In the genomic region with DNA sequence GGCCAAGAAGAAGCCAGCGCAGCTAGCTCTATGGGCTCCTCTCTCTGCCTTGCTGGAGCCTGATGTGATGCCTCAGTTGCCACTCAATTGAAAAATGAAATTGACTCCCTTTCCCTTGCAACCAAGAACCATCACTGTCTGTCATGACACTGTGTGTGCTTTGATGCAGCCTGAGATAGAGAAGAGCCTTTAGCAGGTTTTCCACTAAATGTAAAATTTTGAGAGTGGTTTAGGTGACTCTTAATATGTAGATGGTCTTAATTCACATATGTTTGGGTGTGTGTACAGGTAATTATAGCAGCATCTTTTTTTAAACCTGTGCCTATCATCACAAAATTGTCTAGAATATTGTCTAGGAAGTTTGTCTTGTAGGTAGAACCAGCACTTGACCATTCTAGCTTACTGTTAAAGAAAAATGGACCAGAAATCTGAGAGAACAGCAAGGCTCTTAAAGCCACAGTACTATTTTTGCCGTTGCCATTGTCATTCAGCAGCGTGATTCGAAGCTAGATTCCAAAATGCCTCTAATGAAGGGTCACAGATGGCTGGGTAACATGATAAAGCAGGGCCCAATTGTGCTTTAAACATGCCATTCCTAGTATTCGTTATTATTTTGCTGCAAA, we compare ENCODE assay signal across 8 cellular contexts. TPM values are rescaled to one million over a fixed set of nuclear protein-coding genes. Genes with fewer than 3 reads are reported as not detected.
DNase-seq lines count a peak whose midpoint lies in the region; ATAC-seq and TF ChIP-seq lines count a peak whose summit lies in the region.

No MANE protein-coding gene starts in this region.

- H3K27me3 Mint-ChIP-seq in CD4-positive, alpha-beta memory T cell = peaks cover 58 to 61% of the 10 kb centered on the region in 2 donors
- H3K27me3 Mint-ChIP-seq in brain (peaks cover 55% of the 10 kb centered on the region), natural killer cell (ENCODE audit: low read depth in 2 of 2) (peaks cover 38 to 59% of the 10 kb centered on the region in 2 donors)

- CTCF ChIA-PET in CD4-positive, alpha-beta memory T cell (lab: Charles Lee; ENCODE audit: partially characterized antibody) = no interaction called here

- no peaks in the 10 kb centered on the region for H3K36me3 Mint-ChIP-seq in CD4-positive, alpha-beta memory T cell
- no peaks in the 10 kb centered on the region for H3K36me3 Mint-ChIP-seq in brain
- no peaks in the 10 kb centered on the region for H3K36me3 Mint-ChIP-seq in natural killer cell

- no peak overlapping the region for H3K27ac Mint-ChIP-seq in CD4-positive, alpha-beta memory T cell
- H3K27ac Mint-ChIP-seq in brain = peak overlapping the region; percentile 73 to 97 (median 81)
- peak overlapping the region in 1 of 2 donors; percentile 43 for H3K27ac Mint-ChIP-seq in natural killer cell

- DNase-seq in CD4-positive, alpha-beta memory T cell = no peak
- no peak for DNase-seq in natural killer cell
- DNase-seq in SKM-1 treated with dmso at 0.1 percent for 144 hours (lab: John Stamatoyannopoulos, UW; ENCODE audit: unreplicated experiment) = no peak
- no peak for DNase-seq in left lung
- DNase-seq in HCEC 1CT = no peak

- peaks cover 16% of the 10 kb centered on the region for H3K4me1 ChIP-seq in CD4-positive, alpha-beta memory T cell (ENCODE audit: insufficient read depth, low read length)
- H3K4me1 ChIP-seq in HUES48 (ENCODE audit: control insufficient read depth, insufficient read depth, low read length) = peaks cover 21% of the 10 kb centered on the region
- H3K4me1 ChIP-seq in left lung = peaks cover 0 to 29% of the 10 kb centered on the region in 2 donors

- no peaks in the 10 kb centered on the region for H3K9me3 ChIP-seq in CD4-positive, alpha-beta memory T cell (ENCODE audit: control insufficient read depth in 1 of 2, low read length in 2 of 2)
- no peaks in the 10 kb centered on the region for H3K9me3 ChIP-seq in HUES48 (ENCODE audit: control insufficient read depth, insufficient read depth, low read length)
- no peaks in the 10 kb centered on the region for H3K9me3 ChIP-seq in left lung

- H3K4me1 Mint-ChIP-seq in CD4-positive, alpha-beta memory T cell = peaks cover 8 to 16% (median 13%) of the 10 kb centered on the region in 4 donors
- H3K4me1 Mint-ChIP-seq in brain (peaks cover 32% of the 10 kb centered on the region), natural killer cell (peaks cover 13 to 14% of the 10 kb centered on the region in 2 donors)

- no peak for ATAC-seq in natural killer cell
- ATAC-seq in left lung = no peak
- no peak for ATAC-seq in HG02610 (IDR thresholded peaks at IDR 0.05; ENCODE audit: unreplicated experiment)

- H3K36me3 ChIP-seq in CD4-positive, alpha-beta memory T cell (ENCODE audit: insufficient read depth, low read length) = no peaks in the 10 kb centered on the region
- H3K36me3 ChIP-seq in HUES48 (ENCODE audit: control insufficient read depth, insufficient read depth, low read length) (no peaks in the 10 kb centered on the region), left lung (no peaks in the 10 kb centered on the region)

- H3K4me3 Mint-ChIP-seq in CD4-positive, alpha-beta memory T cell = peak overlapping the region; percentile 64 to 82 (median 76)
- H3K4me3 Mint-ChIP-seq in brain (peak overlapping the region; percentile 87 to 91 (median 89)), natural killer cell (peak overlapping the region; percentile 69)

- no peak for TF ChIP-seq CTCF in brain (conservative IDR thresholded peaks at IDR 0.05)
- TF ChIP-seq CTCF in natural killer cell (IDR thresholded peaks at IDR 0.05) = no peak
- TF ChIP-seq CTCF in left lung (IDR thresholded peaks at IDR 0.05) = no peak

- peaks cover 0 to 2% (median 0%) of the 10 kb centered on the region in 8 donors for H3K9me3 Mint-ChIP-seq in CD4-positive, alpha-beta memory T cell
- H3K9me3 Mint-ChIP-seq in brain (peaks cover 0 to 6% (median 2%) of the 10 kb centered on the region in 5 experiments), natural killer cell (no peaks in the 10 kb centered on the region)

- H3K27ac ChIP-seq in CD4-positive, alpha-beta memory T cell (ENCODE audit: low read depth, low read length) = no peak overlapping the region
- H3K27ac ChIP-seq in HUES48 (ENCODE audit: low read depth, low read length) = no peak overlapping the region
- H3K27ac ChIP-seq in left lung = no peak overlapping the region

- H3K9ac ChIP-seq in HUES48 (ENCODE audit: low read depth, low read length) = 0 out of 2 replicates have a peak overlapping the region, but pooled peaks have one; percentile 66

- no peak overlapping the region for H3K4me3 ChIP-seq in CD4-positive, alpha-beta memory T cell (ENCODE audit: low read length in 2 of 2)
- H3K4me3 ChIP-seq in HUES48 (ENCODE audit: low read depth, low read length) = peak overlapping the region; percentile 94
- H3K4me3 ChIP-seq in left lung = peak overlapping the region in 1 of 2 donors; percentile 62

- H3K27me3 ChIP-seq in CD4-positive, alpha-beta memory T cell (ENCODE audit: insufficient read depth, low read length) = peaks cover 40% of the 10 kb centered on the region
- H3K27me3 ChIP-seq in HUES48 (ENCODE audit: control insufficient read depth, insufficient read depth, low read length) (peaks cover 29% of the 10 kb centered on the region), left lung (peaks cover 6 to 63% of the 10 kb centered on the region in 2 donors)

- intact Hi-C loops in CD4-positive, alpha-beta memory T cell (cut with micrococcal nuclease) = no loop called here
- intact Hi-C loops in natural killer cell (cut with micrococcal nuclease) (no loop called here), left lung (cut with DNase I) (no loop called here)

- POLR2A ChIA-PET in CD4-positive, alpha-beta memory T cell (lab: Charles Lee; ENCODE audit: partially characterized antibody) = no interaction called here

RNA-seq across cellular contexts. Expression of a gene that starts 1.3 kb away (rescaled TPM):
- under 1 TPM in 1 of 2 experiments, not detected in 1; 0.03 TPM for total RNA-seq in CD4-positive, alpha-beta memory T cell
- polyA plus RNA-seq in CD4-positive, alpha-beta memory T cell = not detected
- 17.7 TPM for polyA plus RNA-seq in brain (ENCODE audit: insufficient read depth, low read depth, low replicate concordance)
- total RNA-seq in natural killer cell (under 1 TPM in 2 of 3 donors, not detected in 1; 0.05 to 0.09 TPM), left lung (10 to 100 TPM; 16.9 to 22.6 TPM)

RNA-seq across cellular contexts. Expression of a gene that starts 55.2 kb away (rescaled TPM):
- total RNA-seq in CD4-positive, alpha-beta memory T cell = not detected
- polyA plus RNA-seq in CD4-positive, alpha-beta memory T cell = not detected
- polyA plus RNA-seq in brain (ENCODE audit: insufficient read depth, low read depth, low replicate concordance) = not detected
- total RNA-seq in natural killer cell (not detected), left lung (not detected)

RNA-seq across cellular contexts. Expression of a gene that starts 55.8 kb away (rescaled TPM):
- total RNA-seq in CD4-positive, alpha-beta memory T cell = 1 to 10 TPM; 4.2 to 4.3 TPM
- 1 to 10 TPM; 6.8 to 8.0 TPM for polyA plus RNA-seq in CD4-positive, alpha-beta memory T cell
- polyA plus RNA-seq in brain (ENCODE audit: insufficient read depth, low read depth, low replicate concordance) = 57.7 TPM
- 1 to 10 TPM in 1 of 3 donors, under 1 TPM in 1, not detected in 1; 0.05 to 1.6 TPM for total RNA-seq in natural killer cell
- total RNA-seq in left lung = 10 to 100 TPM; 31.4 to 64.9 TPM

Comparison
In these comparisons a context has a peak if more than half of its experiments do, and no peak if none do; other contexts are left out.
1. H3K27ac Mint-ChIP-seq: peak in brain (5 of 5); none in CD4-positive, alpha-beta memory T cell (0 of 7).
2. RNA of a gene that starts 1.3 kb away (total RNA-seq): 16.9 to 22.6 TPM in left lung; 0.05 to 0.09 TPM in natural killer cell and 0.03 TPM in CD4-positive, alpha-beta memory T cell; every median in the first group is over 10 times any median in the second.
3. RNA of a gene that starts 55.8 kb away (total RNA-seq): 31.4 to 64.9 TPM in left lung; 4.2 to 4.3 TPM in CD4-positive, alpha-beta memory T cell and 0.05 to 1.6 TPM in natural killer cell; every median in the first group is over 4 times any median in the second.
4. Peak in every context shown above with its lines, with median percentiles within 50 percentile points of each other: H3K4me3 Mint-ChIP-seq.